1 cellular context compared by ENCODE assay signal in the genomic region with DNA sequence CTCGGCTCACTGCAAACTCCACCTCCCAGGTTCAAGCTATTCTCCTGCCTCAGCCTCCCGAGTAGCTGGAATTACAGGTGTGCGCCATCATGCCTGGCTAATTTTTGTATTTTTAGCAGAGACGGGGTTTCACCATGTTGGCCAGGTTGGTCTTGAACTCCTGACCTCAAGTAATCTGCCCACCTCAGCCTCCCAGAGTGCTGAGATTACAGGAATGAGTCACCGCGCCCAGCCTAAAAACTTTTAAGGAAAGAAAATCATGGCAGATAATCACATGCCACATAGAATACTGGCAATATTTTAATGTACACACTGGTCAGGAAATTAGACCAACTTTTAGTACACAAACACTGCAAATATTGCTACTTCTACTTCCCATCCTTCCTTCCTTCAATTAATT. TPM values are rescaled to one million over a fixed set of nuclear protein-coding genes. Genes with fewer than 3 reads are reported as not detected.
"Had no signal": no experiment of that assay in that cellular context is flagged by ENCODE, and none has a peak within 500 bp of the region (broad histone marks: within the 10 kb centered on the region; RNA-seq: fewer than 3 reads in every experiment).

No MANE protein-coding gene starts in this region.

RNA-seq across cellular contexts. Expression of gene MYB, which starts 16.7 kb away (rescaled TPM):
- total RNA-seq: lung microvascular endothelial cell had no signal
